Comparison of ENCODE assay signal across 9 cellular contexts in genomic region chr7:131521651-131522163, GRCh38. TPM values are rescaled to one million over a fixed set of nuclear protein-coding genes. Genes with fewer than 3 reads are reported as not detected.
DNase-seq lines count a peak whose midpoint lies in the region; ATAC-seq lines count a peak whose summit lies in the region.
"Had no signal": no experiment of that assay in that cellular context is flagged by ENCODE, and none has a peak within 500 bp of the region (broad histone marks: within the 10 kb centered on the region; RNA-seq: fewer than 3 reads in every experiment).

No MANE protein-coding gene starts in this region.

- no peak for ATAC-seq in T-helper 17 cell
- ATAC-seq in stimulated activated effector memory CD8-positive, alpha-beta T cell treated with anti-CD3 and anti-CD28 coated beads, Interleukin-12 subunit alpha, Interleukin-12 subunit beta, amount 100 ng/mL, for 72 hours: no peak
- no peak for ATAC-seq in HG03159 (IDR thresholded peaks at IDR 0.05; ENCODE audit: unreplicated experiment)
- ATAC-seq in GM19463 (IDR thresholded peaks at IDR 0.05; ENCODE audit: unreplicated experiment): no peak

- H3K9me3 ChIP-seq in T-helper 17 cell (ENCODE audit: control insufficient read depth, low read length, poor library complexity, severe bottlenecking): no peaks in the 10 kb centered on the region

- peak; percentile 65 to 70 for DNase-seq in NCI-H2081 (lab: John Stamatoyannopoulos, UW)
- DNase-seq in NCI-H2081 treated with DMSO at 0.1 percent for 48 hours (lab: John Stamatoyannopoulos, UW): no peak
- DNase-seq in T-helper 17 cell: no peak
- peak; percentile 42 for DNase-seq in kidney tubule cell (ENCODE audit: low spot score)
- no peak for DNase-seq in stimulated activated effector memory CD8-positive, alpha-beta T cell treated with anti-CD3 and anti-CD28 coated beads, Interleukin-12 subunit alpha, Interleukin-12 subunit beta, amount 100 ng/mL, for 72 hours (ENCODE audit: low spot score in 2 of 2)
- DNase-seq in NCI-H510A treated with DMSO at 0.1 percent for 48 hours (lab: John Stamatoyannopoulos, UW): no peak
- DNase-seq: activated naive CD4-positive, alpha-beta T cell treated with anti-CD3 and anti-CD28 coated beads for 36 hours had no signal

- no peaks in the 10 kb centered on the region for H3K36me3 Mint-ChIP-seq in T-helper 17 cell (ENCODE audit: low read depth)
- no peaks in the 10 kb centered on the region for H3K36me3 Mint-ChIP-seq in stimulated activated effector memory CD8-positive, alpha-beta T cell treated with anti-CD3 and anti-CD28 coated beads, Interleukin-12 subunit alpha, Interleukin-12 subunit beta, amount 100 ng/mL, for 72 hours

- H3K27me3 Mint-ChIP-seq in T-helper 17 cell: peaks cover 26% of the 10 kb centered on the region

- H3K4me1 Mint-ChIP-seq in T-helper 17 cell: peaks cover 15% of the 10 kb centered on the region
- peaks cover 14% of the 10 kb centered on the region for H3K4me1 Mint-ChIP-seq in stimulated activated effector memory CD8-positive, alpha-beta T cell treated with anti-CD3 and anti-CD28 coated beads, Interleukin-12 subunit alpha, Interleukin-12 subunit beta, amount 100 ng/mL, for 72 hours

- H3K4me3 Mint-ChIP-seq in T-helper 17 cell: peak overlapping the region; percentile 73
- peak overlapping the region; percentile 45 for H3K4me3 Mint-ChIP-seq in stimulated activated effector memory CD8-positive, alpha-beta T cell treated with anti-CD3 and anti-CD28 coated beads, Interleukin-12 subunit alpha, Interleukin-12 subunit beta, amount 100 ng/mL, for 72 hours
- H3K4me3 Mint-ChIP-seq: activated naive CD4-positive, alpha-beta T cell treated with anti-CD3 and anti-CD28 coated beads for 36 hours had no signal

- no peak overlapping the region for H3K27ac Mint-ChIP-seq in T-helper 17 cell
- peak overlapping the region; percentile 60 for H3K27ac Mint-ChIP-seq in stimulated activated effector memory CD8-positive, alpha-beta T cell treated with anti-CD3 and anti-CD28 coated beads, Interleukin-12 subunit alpha, Interleukin-12 subunit beta, amount 100 ng/mL, for 72 hours
- H3K27ac Mint-ChIP-seq: activated naive CD4-positive, alpha-beta T cell treated with anti-CD3 and anti-CD28 coated beads for 36 hours had no signal

- H3K9me3 Mint-ChIP-seq in stimulated activated effector memory CD8-positive, alpha-beta T cell treated with anti-CD3 and anti-CD28 coated beads, Interleukin-12 subunit alpha, Interleukin-12 subunit beta, amount 100 ng/mL, for 72 hours: no peaks in the 10 kb centered on the region
- H3K9me3 Mint-ChIP-seq: activated naive CD4-positive, alpha-beta T cell treated with anti-CD3 and anti-CD28 coated beads for 36 hours had no signal

RNA-seq across cellular contexts. Expression of gene PODXL, which starts 34.7 kb away (rescaled TPM):
- total RNA-seq in T-helper 17 cell: 1 to 10 TPM in 1 of 2 donors, under 1 TPM in 1; 0.47 to 1.1 TPM

Comparison
In these comparisons a context has a peak if more than half of its experiments do, and no peak if none do; other contexts are left out.
1. DNase-seq: peak in NCI-H2081 (2 of 2) and kidney tubule cell (single experiment); none in NCI-H2081 treated with DMSO at 0.1 percent for 48 hours (single experiment), T-helper 17 cell (0 of 3), stimulated activated effector memory CD8-positive, alpha-beta T cell treated with anti-CD3 and anti-CD28 coated beads, Interleukin-12 subunit alpha, Interleukin-12 subunit beta, amount 100 ng/mL, for 72 hours (0 of 2) and NCI-H510A treated with DMSO at 0.1 percent for 48 hours (single experiment).